ENCODE assay signal across 1 cellular context in the genomic region with DNA sequence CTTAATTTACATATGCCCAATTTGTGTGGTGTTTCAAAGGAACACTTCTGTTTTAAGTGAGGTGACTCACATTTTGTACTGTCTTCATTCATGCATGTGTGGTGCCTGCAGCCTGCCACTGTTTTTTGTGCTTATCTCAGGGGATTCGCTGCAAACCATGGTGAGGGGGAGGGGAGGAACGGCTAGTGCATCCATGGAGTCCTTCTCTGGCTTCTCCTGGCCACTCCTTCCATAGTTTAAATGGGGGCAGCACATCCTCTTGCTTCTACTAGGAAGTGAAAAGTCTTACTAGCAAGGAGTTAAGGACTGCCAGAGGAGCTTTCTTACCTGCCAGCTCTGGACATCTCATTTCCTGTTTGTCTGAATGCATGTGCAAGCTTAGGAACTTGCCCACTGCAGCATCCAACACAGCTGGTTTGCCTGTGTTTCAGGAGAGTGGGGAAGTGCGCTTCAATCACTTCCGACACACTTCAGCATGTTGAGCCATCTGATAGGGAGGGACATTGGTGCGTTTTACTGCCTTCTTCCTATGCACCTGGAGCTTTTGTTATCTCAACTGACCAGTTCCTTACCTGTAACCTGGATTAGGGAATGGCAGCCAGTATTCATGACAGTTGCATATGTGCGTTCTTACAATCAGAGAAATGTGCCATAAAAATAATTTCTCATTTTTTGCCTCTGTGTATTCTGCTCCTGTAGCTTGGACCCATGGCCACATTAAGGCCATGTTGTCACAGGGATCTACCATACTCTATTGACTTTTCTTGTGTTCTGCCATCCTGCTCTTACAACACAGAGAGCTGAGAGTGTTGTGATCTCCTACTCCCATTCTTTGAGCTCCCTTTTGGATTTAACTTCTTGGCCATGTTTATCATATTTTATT.
TF ChIP-seq lines count a peak whose summit lies in the region.

No MANE protein-coding gene starts in this region.

TF ChIP-seq in K562, 482 proteins besides CTCF, POLR2A, EP300 and RAD21 (continued from another document and continues in another):
- TF ChIP-seq BHLHE40 (IDR thresholded peaks at IDR 0.05; ENCODE audit: low read length): 0 out of 2 replicates have a peak, but pooled peaks have one; percentile 28
- TF ChIP-seq ELK1 (CRISPR knock-in tag; IDR thresholded peaks at IDR 0.05): no peak
- peak; percentile 81 for TF ChIP-seq CTBP1 (IDR thresholded peaks at IDR 0.05; ENCODE audit: borderline replicate concordance)
- TF ChIP-seq ZNF699 (CRISPR knock-in tag; IDR thresholded peaks at IDR 0.05; ENCODE audit: insufficient replicate concordance): no peak
- TF ChIP-seq BRCA1 (IDR thresholded peaks at IDR 0.05): no peak
- TF ChIP-seq BRCA1 (CRISPR knock-in tag; IDR thresholded peaks at IDR 0.05): no peak
- TF ChIP-seq, protein P1, sequence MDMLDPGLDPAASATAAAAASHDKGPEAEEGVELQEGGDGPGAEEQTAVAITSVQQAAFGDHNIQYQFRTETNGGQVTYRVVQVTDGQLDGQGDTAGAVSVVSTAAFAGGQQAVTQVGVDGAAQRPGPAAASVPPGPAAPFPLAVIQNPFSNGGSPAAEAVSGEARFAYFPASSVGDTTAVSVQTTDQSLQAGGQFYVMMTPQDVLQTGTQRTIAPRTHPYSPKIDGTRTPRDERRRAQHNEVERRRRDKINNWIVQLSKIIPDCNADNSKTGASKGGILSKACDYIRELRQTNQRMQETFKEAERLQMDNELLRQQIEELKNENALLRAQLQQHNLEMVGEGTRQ (CRISPR knock-in tag; IDR thresholded peaks at IDR 0.05): no peak
- no peak for TF ChIP-seq RB1 (IDR thresholded peaks at IDR 0.05; ENCODE audit: low read depth)
- TF ChIP-seq ERF (CRISPR knock-in tag; IDR thresholded peaks at IDR 0.05): no peak
- TF ChIP-seq, protein P2, sequence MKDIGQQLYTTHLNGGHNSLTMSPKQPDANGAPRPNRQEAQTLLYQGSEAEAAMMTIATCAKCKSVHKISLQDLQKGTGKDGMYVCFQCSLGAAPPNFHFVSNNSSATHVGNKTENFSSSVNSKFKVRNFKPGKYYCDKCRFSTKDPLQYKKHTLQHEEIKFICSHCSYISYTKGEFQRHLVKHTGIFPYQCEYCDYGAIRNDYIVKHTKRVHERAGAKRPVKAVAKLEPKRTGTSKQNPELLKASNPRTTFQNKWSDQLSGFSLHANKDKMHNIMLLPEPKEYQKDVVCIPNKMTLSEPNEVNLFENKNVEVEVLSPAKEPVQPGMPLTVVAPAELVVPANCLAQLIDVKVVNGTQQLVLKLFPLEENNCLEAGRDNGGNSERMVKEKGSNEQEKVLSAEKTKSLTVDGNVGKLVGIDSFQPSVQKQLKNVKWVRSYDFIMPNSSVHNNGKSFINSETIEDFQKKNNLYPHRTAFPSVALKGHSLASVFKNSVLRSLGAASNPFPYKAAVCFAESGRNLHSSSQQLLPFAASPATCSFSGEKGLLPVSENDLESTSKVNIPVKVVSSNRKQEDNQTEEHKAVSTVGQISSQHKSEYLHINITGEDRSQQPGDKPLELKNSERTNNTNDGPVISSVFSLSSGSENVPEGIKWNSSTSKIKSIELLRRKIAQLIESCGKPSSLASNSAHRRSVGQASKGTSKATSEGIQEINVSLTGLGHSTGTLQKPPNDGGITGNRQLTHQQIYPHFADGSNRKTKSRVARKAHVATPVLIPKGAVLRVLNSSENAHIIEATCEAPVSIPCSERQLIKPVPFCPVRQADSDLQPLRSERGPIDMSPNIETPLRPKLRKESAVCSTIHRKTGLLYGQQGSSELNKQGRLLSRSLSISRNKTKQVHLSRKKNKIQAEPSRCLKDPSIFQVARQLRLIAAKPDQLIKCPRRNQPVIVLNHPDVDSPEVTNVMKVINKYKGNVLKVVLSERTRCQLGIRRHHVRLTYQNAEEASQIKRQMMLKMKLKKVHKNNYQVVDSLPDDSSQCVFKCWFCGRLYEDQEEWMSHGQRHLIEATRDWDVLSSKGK (CRISPR knock-in tag; IDR thresholded peaks at IDR 0.05): no peak
- TF ChIP-seq, protein P3, sequence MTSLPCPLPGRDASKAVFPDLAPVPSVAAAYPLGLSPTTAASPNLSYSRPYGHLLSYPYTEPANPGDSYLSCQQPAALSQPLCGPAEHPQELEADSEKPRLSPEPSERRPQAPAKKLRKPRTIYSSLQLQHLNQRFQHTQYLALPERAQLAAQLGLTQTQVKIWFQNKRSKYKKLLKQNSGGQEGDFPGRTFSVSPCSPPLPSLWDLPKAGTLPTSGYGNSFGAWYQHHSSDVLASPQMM (CRISPR knock-in tag; IDR thresholded peaks at IDR 0.05): no peak
- 0 out of 2 replicates have a peak, but pooled peaks have one; percentile 20 for TF ChIP-seq ZBTB2 (IDR thresholded peaks at IDR 0.05)
- TF ChIP-seq ZMIZ1 (IDR thresholded peaks at IDR 0.05; ENCODE audit: low read depth in 2 of 2, low read length in 2 of 2): no peak
- TF ChIP-seq NEUROD1 (IDR thresholded peaks at IDR 0.05; ENCODE audit: borderline replicate concordance, low read depth, low read length, partially characterized antibody): no peak
- no peak for TF ChIP-seq MEF2D (tag; conservative IDR thresholded peaks at IDR 0.05; ENCODE audit: low read depth)
- TF ChIP-seq, protein P4, sequence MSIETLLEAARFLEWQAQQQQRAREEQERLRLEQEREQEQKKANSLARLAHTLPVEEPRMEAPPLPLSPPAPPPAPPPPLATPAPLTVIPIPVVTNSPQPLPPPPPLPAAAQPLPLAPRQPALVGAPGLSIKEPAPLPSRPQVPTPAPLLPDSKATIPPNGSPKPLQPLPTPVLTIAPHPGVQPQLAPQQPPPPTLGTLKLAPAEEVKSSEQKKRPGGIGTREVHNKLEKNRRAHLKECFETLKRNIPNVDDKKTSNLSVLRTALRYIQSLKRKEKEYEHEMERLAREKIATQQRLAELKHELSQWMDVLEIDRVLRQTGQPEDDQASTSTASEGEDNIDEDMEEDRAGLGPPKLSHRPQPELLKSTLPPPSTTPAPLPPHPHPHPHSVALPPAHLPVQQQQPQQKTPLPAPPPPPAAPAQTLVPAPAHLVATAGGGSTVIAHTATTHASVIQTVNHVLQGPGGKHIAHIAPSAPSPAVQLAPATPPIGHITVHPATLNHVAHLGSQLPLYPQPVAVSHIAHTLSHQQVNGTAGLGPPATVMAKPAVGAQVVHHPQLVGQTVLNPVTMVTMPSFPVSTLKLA (conservative IDR thresholded peaks at IDR 0.05): peak in 1 of 2 experiments; percentile 26; a peak in 2 of 4 replicates
- no peak for TF ChIP-seq HMGXB4 (CRISPR knock-in tag; IDR thresholded peaks at IDR 0.05)
- TF ChIP-seq ZNF586 (CRISPR knock-in tag; conservative IDR thresholded peaks at IDR 0.05): no peak
- no peak for TF ChIP-seq FOS (IDR thresholded peaks at IDR 0.05; ENCODE audit: extremely low read depth, insufficient read length)
- no peak for TF ChIP-seq CBX2 (IDR thresholded peaks at IDR 0.05; ENCODE audit: insufficient read depth, low read length, poor library complexity, severe bottlenecking)
- TF ChIP-seq SREBF2 (CRISPR knock-in tag; IDR thresholded peaks at IDR 0.05): no peak
- no peak for TF ChIP-seq CHD2 (IDR thresholded peaks at IDR 0.05; ENCODE audit: low read depth, low read length)
- 0 out of 2 replicates have a peak, but pooled peaks have one; percentile 40 for TF ChIP-seq SMARCA4 (IDR thresholded peaks at IDR 0.05)
- TF ChIP-seq RREB1 (CRISPR knock-in tag; IDR thresholded peaks at IDR 0.05): no peak
- no peak for TF ChIP-seq ZNF197 (CRISPR knock-in tag; IDR thresholded peaks at IDR 0.05; ENCODE audit: low read depth)
- no peak for TF ChIP-seq SIRT6 (IDR thresholded peaks at IDR 0.05; ENCODE audit: low read depth, low read length)
- peak; percentile 32; the same call in 1 of the 2 replicates for TF ChIP-seq MAFK (IDR thresholded peaks at IDR 0.05; ENCODE audit: low read length)
- TF ChIP-seq RBM15 (IDR thresholded peaks at IDR 0.05; ENCODE audit: insufficient read depth, low read length): no peak
- no peak for TF ChIP-seq ZNF644 (tag; IDR thresholded peaks at IDR 0.05; ENCODE audit: low read depth)
- no peak; a peak in 1 of 3 replicates for TF ChIP-seq CBX3 (IDR thresholded peaks at IDR 0.05; ENCODE audit: borderline replicate concordance in 1 of 2, low read length in 2 of 2)
- no peak for TF ChIP-seq TAF9B (IDR thresholded peaks at IDR 0.05; ENCODE audit: partially characterized antibody)
- no peak for TF ChIP-seq NELFE (IDR thresholded peaks at IDR 0.05; ENCODE audit: insufficient read depth, insufficient read length)
